Comparison of ENCODE assay signal across 26 cellular contexts in genomic region chr3:155481089-155481488, GRCh38.
"Had no signal": no experiment of that assay in that cellular context is flagged by ENCODE, and none has a peak within 500 bp of the region (broad histone marks: within the 10 kb centered on the region; RNA-seq: fewer than 3 reads in every experiment).

No MANE protein-coding gene starts in this region.

- H3K9me3 ChIP-seq: gastrocnemius medialis had no signal

- H3K27me3 ChIP-seq: brain microvascular endothelial cell, dorsolateral prefrontal cortex, esophagus muscularis mucosa, foreskin keratinocyte, gastrocnemius medialis had no signal

- DNase-seq: activated CD4-positive, alpha-beta T cell treated with anti-CD3 and anti-CD28 coated beads for 1 hour; activated CD4-positive, alpha-beta T cell treated with anti-CD3 and anti-CD28 coated beads for 48 hours; activated CD4-positive, alpha-beta T cell treated with anti-CD3 and anti-CD28 coated beads, Interleukin-2, amount 50 U/mL, for 1 hour; activated CD4-positive, alpha-beta T cell treated with anti-CD3 and anti-CD28 coated beads, Interleukin-2, amount 50 U/mL, for 48 hours; activated CD8-positive, alpha-beta memory T cell treated with anti-CD3 and anti-CD28 coated beads for 24 hours; activated CD8-positive, alpha-beta T cell treated with anti-CD3 and anti-CD28 coated beads for 36 hours; activated effector memory CD4-positive, alpha-beta T cell treated with Interleukin-2 at 50 U/mL for 16 hours; activated gamma-delta T cell treated with Interleukin-2 at 50 U/mL for 16 hours; activated naive CD4-positive, alpha-beta T cell treated with anti-CD3 and anti-CD28 coated beads, Interleukin-2, amount 50 U/mL, for 16 hours; activated naive CD4-positive, alpha-beta T cell treated with Interleukin-2 at 50 U/mL for 16 hours; activated T-cell treated with anti-CD3 and anti-CD28 coated beads, Interleukin-2, amount 50 U/mL, for 4 hours; amniotic stem cell; anterior cingulate cortex; brain microvascular endothelial cell; dorsolateral prefrontal cortex; effector memory CD4-positive, alpha-beta T cell; endodermal cell; erythroblast; foreskin keratinocyte; gastrocnemius medialis; glutamatergic neuron; T-helper 1 cell; T-helper 17 cell had no signal

- H3K36me3 ChIP-seq: brain microvascular endothelial cell, esophagus muscularis mucosa, gastrocnemius medialis had no signal

- H3K4me3 ChIP-seq: coronary artery, dorsolateral prefrontal cortex, esophagus muscularis mucosa, gastrocnemius medialis had no signal

- H3K27ac ChIP-seq: brain microvascular endothelial cell, coronary artery, dorsolateral prefrontal cortex, esophagus muscularis mucosa, foreskin keratinocyte, gastrocnemius medialis, VCaP had no signal

- H3K4me1 ChIP-seq: esophagus muscularis mucosa, foreskin keratinocyte, gastrocnemius medialis had no signal
